8 cellular contexts compared by ENCODE assay signal in the genomic region with DNA sequence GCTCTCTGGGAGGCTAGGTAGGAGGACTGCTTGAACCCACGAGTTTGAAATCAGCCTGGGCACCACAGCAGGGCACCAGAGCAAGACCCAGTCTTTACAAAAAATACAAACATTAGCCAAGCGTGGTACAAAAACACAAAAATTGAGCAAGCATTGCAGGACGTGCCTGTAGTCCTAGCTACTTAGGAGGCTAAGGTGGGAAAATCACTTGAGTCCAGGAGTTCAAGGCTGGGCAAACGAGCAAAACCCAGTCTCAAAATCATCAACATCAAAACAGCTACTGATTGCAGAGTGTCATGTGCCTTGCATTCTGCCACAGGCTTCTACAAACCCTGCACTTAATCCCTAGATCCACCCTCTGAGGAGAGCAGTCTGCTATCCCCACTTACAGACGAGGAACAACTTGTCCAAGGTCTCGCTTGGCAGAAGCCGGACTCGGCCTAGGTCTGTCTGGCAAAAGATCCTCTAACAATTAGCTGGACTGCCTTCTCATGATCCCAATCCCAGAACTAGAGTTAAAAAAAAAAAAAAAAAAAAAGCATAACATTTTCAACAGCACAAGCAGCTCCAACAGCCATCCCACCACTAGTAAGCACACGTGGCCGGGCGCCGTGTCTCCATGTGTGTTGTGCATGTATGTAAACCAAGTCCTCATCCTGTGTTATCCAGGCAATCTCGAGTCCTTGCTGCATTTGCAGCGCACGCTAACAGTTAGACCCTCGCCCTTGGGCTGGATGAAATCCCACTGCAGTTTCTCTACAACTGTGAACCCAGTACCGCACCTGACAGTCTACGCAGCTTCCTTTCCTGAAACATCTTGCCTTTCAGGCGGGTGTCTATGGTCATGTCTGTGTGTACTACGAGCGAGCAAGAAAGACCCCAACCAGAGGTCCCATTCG. TPM values are rescaled to one million over a fixed set of nuclear protein-coding genes. Genes with fewer than 3 reads are reported as not detected.
DNase-seq lines count a peak whose midpoint lies in the region; ATAC-seq and TF ChIP-seq lines count a peak whose summit lies in the region.

No MANE protein-coding gene starts in this region.

- peaks cover 6% of the 10 kb centered on the region for H3K4me1 ChIP-seq in iPS-15b (ENCODE audit: control insufficient read depth, insufficient read depth, low read length)

- CTCF ChIA-PET in activated CD8-positive, alpha-beta T cell treated with anti-CD3 and anti-CD28 coated beads for 36 hours (lab: Charles Lee) = interaction anchor here (1.2 to 3.5 kb wide), 5 partner anchors 24 to 247 kb away, joined by 4 to 11 read pairs (median 5); no protein-coding TSS in a partner anchor

- H3K27me3 Mint-ChIP-seq in activated CD8-positive, alpha-beta T cell treated with anti-CD3 and anti-CD28 coated beads for 36 hours = no peaks in the 10 kb centered on the region
- no peaks in the 10 kb centered on the region for H3K27me3 Mint-ChIP-seq in stimulated activated naive CD8-positive, alpha-beta T cell treated with anti-CD3 and anti-CD28 coated beads, Interleukin-15, Interleukin-2, amounts not matched to agents 100 ng/mL and 50 ng/mL, for 24 hours

- no peak for ATAC-seq in activated CD8-positive, alpha-beta T cell treated with anti-CD3 and anti-CD28 coated beads for 36 hours
- ATAC-seq in GM21447 (IDR thresholded peaks at IDR 0.05; ENCODE audit: unreplicated experiment) = no peak
- ATAC-seq in GM18909 (IDR thresholded peaks at IDR 0.05; ENCODE audit: poor library complexity, unreplicated experiment) = no peak

- H3K4me3 ChIP-seq in iPS-15b (ENCODE audit: low read depth, low read length) = peak overlapping the region; percentile 84

- DNase-seq in NCI-H82 (lab: John Stamatoyannopoulos, UW) = peak; percentile 34
- no peak for DNase-seq in NCI-H82 treated with DMSO at 0.1 percent for 48 hours (lab: John Stamatoyannopoulos, UW; ENCODE audit: unreplicated experiment)
- peak; percentile 45 for DNase-seq in activated CD8-positive, alpha-beta T cell treated with anti-CD3 and anti-CD28 coated beads for 36 hours
- no peak for DNase-seq in NCI-H2171 (lab: John Stamatoyannopoulos, UW)

- H3K9me3 Mint-ChIP-seq in activated CD8-positive, alpha-beta T cell treated with anti-CD3 and anti-CD28 coated beads for 36 hours = no peaks in the 10 kb centered on the region
- no peaks in the 10 kb centered on the region for H3K9me3 Mint-ChIP-seq in stimulated activated naive CD8-positive, alpha-beta T cell treated with anti-CD3 and anti-CD28 coated beads, Interleukin-15, Interleukin-2, amounts not matched to agents 100 ng/mL and 50 ng/mL, for 24 hours

- no peak for TF ChIP-seq CTCF in activated CD8-positive, alpha-beta T cell treated with anti-CD3 and anti-CD28 coated beads for 36 hours (IDR thresholded peaks at IDR 0.05)

- H3K4me3 Mint-ChIP-seq in activated CD8-positive, alpha-beta T cell treated with anti-CD3 and anti-CD28 coated beads for 36 hours = peak overlapping the region; percentile 96
- H3K4me3 Mint-ChIP-seq in stimulated activated naive CD8-positive, alpha-beta T cell treated with anti-CD3 and anti-CD28 coated beads, Interleukin-15, Interleukin-2, amounts not matched to agents 100 ng/mL and 50 ng/mL, for 24 hours = peak overlapping the region; percentile 99

- H3K36me3 Mint-ChIP-seq in activated CD8-positive, alpha-beta T cell treated with anti-CD3 and anti-CD28 coated beads for 36 hours (ENCODE audit: low read depth) = peaks cover 53% of the 10 kb centered on the region
- H3K36me3 Mint-ChIP-seq in stimulated activated naive CD8-positive, alpha-beta T cell treated with anti-CD3 and anti-CD28 coated beads, Interleukin-15, Interleukin-2, amounts not matched to agents 100 ng/mL and 50 ng/mL, for 24 hours (ENCODE audit: low read depth) = peaks cover 38% of the 10 kb centered on the region

- peak overlapping the region; percentile 99 for H3K27ac Mint-ChIP-seq in activated CD8-positive, alpha-beta T cell treated with anti-CD3 and anti-CD28 coated beads for 36 hours
- peak overlapping the region; percentile 98 for H3K27ac Mint-ChIP-seq in stimulated activated naive CD8-positive, alpha-beta T cell treated with anti-CD3 and anti-CD28 coated beads, Interleukin-15, Interleukin-2, amounts not matched to agents 100 ng/mL and 50 ng/mL, for 24 hours

- POLR2A ChIA-PET in activated CD8-positive, alpha-beta T cell treated with anti-CD3 and anti-CD28 coated beads for 36 hours (lab: Charles Lee) = interaction anchor here (0.6 to 5.5 kb wide), 21 partner anchors 9 to 1142 kb away, joined by 3 to 40 read pairs (median 4); a partner anchor contains a TSS

- H3K4me1 Mint-ChIP-seq in activated CD8-positive, alpha-beta T cell treated with anti-CD3 and anti-CD28 coated beads for 36 hours (ENCODE audit: low read depth) = peaks cover 24% of the 10 kb centered on the region
- peaks cover 63% of the 10 kb centered on the region for H3K4me1 Mint-ChIP-seq in stimulated activated naive CD8-positive, alpha-beta T cell treated with anti-CD3 and anti-CD28 coated beads, Interleukin-15, Interleukin-2, amounts not matched to agents 100 ng/mL and 50 ng/mL, for 24 hours (ENCODE audit: low read depth)

- peak overlapping the region; percentile 65 for H3K9ac ChIP-seq in iPS-15b (ENCODE audit: low read depth, low read length)

- no peaks in the 10 kb centered on the region for H3K36me3 ChIP-seq in iPS-15b (ENCODE audit: control insufficient read depth, insufficient read depth, low read length)

- no peaks in the 10 kb centered on the region for H3K9me3 ChIP-seq in iPS-15b (ENCODE audit: control insufficient read depth, insufficient read depth, low read length)

- intact Hi-C loops in activated CD8-positive, alpha-beta T cell treated with anti-CD3 and anti-CD28 coated beads for 36 hours (cut with micrococcal nuclease) = loop anchor here (5.0 to 10.0 kb wide), 2 partner anchors 130 to 398 kb away; a partner anchor contains a TSS

- H3K27me3 ChIP-seq in iPS-15b (ENCODE audit: control insufficient read depth, insufficient read depth, low read length) = no peaks in the 10 kb centered on the region

RNA-seq across cellular contexts. Expression of a gene that starts 2.0 kb away (rescaled TPM):
- 100 to 1,000 TPM; 197 to 207 TPM for total RNA-seq in activated CD8-positive, alpha-beta T cell treated with anti-CD3 and anti-CD28 coated beads for 36 hours

RNA-seq across cellular contexts. Expression of a gene that starts 23.1 kb away (rescaled TPM):
- total RNA-seq in activated CD8-positive, alpha-beta T cell treated with anti-CD3 and anti-CD28 coated beads for 36 hours = 10 to 100 TPM; 46.4 to 47.1 TPM

RNA-seq across cellular contexts. Expression of a gene that starts 27.0 kb away (rescaled TPM):
- 1 to 10 TPM; 5.1 to 5.8 TPM for total RNA-seq in activated CD8-positive, alpha-beta T cell treated with anti-CD3 and anti-CD28 coated beads for 36 hours

RNA-seq across cellular contexts. Expression of a gene that starts 28.2 kb away (rescaled TPM):
- 1 to 10 TPM; 5.8 to 6.2 TPM for total RNA-seq in activated CD8-positive, alpha-beta T cell treated with anti-CD3 and anti-CD28 coated beads for 36 hours

RNA-seq across cellular contexts. Expression of a gene that starts 47.5 kb away (rescaled TPM):
- not detected for total RNA-seq in activated CD8-positive, alpha-beta T cell treated with anti-CD3 and anti-CD28 coated beads for 36 hours

Comparison
In these comparisons a context has a peak if more than half of its experiments do, and no peak if none do; other contexts are left out.
1. DNase-seq: peak in NCI-H82 (single experiment) and activated CD8-positive, alpha-beta T cell treated with anti-CD3 and anti-CD28 coated beads for 36 hours (single experiment); none in NCI-H82 treated with DMSO at 0.1 percent for 48 hours (single experiment) and NCI-H2171 (single experiment).